Comparison of ENCODE assay signal across 9 cellular contexts in the genomic region with DNA sequence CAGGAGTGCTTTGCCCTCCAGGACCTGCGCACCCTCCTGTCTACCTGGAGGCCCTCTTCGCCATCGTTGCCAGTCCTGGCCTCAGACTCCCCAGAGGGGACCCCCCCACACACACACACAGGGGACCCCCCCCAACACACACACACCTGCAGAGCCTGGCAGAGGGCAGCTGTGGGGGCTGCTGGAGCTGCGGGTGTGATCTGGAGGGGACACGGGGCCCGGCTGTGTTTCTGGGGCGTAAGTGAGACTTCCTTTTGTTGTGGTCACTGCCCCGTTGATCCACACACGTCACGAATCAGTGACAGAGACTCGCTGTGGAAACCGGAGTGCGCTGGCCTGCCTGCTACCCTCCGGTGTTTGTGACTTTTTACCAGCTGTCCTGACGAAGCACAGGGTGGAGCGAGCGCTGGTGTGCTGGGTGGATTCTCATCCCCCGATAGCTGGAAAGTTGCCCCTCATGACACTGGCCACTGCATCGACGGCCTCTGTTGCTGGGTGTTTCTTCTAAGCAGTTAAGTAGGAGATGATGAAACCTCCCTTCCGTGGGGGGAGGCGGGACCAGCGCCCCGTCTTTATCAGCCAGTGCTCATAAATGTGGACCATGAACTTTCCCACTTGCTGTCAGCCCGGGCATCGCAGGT.
A peak's percentile ranks its signal among the peaks of the same experiment; 100 is the strongest.
DNase-seq lines count a peak whose midpoint lies in the region; ATAC-seq and FAIRE-seq lines count a peak whose summit lies in the region.
"Had no signal": no experiment of that assay in that cellular context is flagged by ENCODE, and none has a peak within 500 bp of the region (broad histone marks: within the 10 kb centered on the region; RNA-seq: fewer than 3 reads in every experiment).

No MANE protein-coding gene starts in this region.

- H3K36me3 ChIP-seq in iPS-18a (ENCODE audit: control insufficient read depth, low read depth, low read length): no peaks in the 10 kb centered on the region

- H3K9ac ChIP-seq in iPS-18a (ENCODE audit: low read length): no peak overlapping the region

- peaks cover 16% of the 10 kb centered on the region for H3K4me1 ChIP-seq in iPS-18a (ENCODE audit: control insufficient read depth, low read depth, low read length)

- no peak for ATAC-seq in HG02642 (IDR thresholded peaks at IDR 0.05; ENCODE audit: poor library complexity, unreplicated experiment)

- peak; percentile 23 for FAIRE-seq in GM19239 (lab: Jason Lieb, UNC)

- peaks cover 45% of the 10 kb centered on the region for H3K27me3 ChIP-seq in iPS-18a (ENCODE audit: control insufficient read depth, insufficient read depth, low read length)
- H3K27me3 ChIP-seq: adrenal gland had no signal

- no peak for DNase-seq in GM19239 (ENCODE audit: insufficient read length, low spot score)
- DNase-seq in activated gamma-delta T cell treated with Interleukin-2 at 50 U/mL for 16 hours: peak; percentile 37
- peak; percentile 40 for DNase-seq in stimulated activated CD8-positive, alpha-beta memory T cell treated with anti-CD3 and anti-CD28 coated beads, Interleukin-12 subunit alpha, Interleukin-12 subunit beta, amount 100 ng/mL, for 4 hours (ENCODE audit: low read depth)
- DNase-seq in NCI-H1436 (lab: John Stamatoyannopoulos, UW): no peak
- no peak for DNase-seq in HuH-7 (ENCODE audit: low spot score)
- DNase-seq in NCI-H2227 (lab: John Stamatoyannopoulos, UW; ENCODE audit: unreplicated experiment): no peak

- peak overlapping the region; percentile 35 for H3K4me3 ChIP-seq in iPS-18a (ENCODE audit: low read length)

- no peak overlapping the region for H3K27ac ChIP-seq in iPS-18a (ENCODE audit: low read length)

- no peaks in the 10 kb centered on the region for H3K9me3 ChIP-seq in iPS-18a (ENCODE audit: control insufficient read depth, low read depth, low read length)
- H3K9me3 ChIP-seq: adrenal gland had no signal

Comparison
In these comparisons a context has a peak if more than half of its experiments do, and no peak if none do; other contexts are left out.
1. DNase-seq: peak in activated gamma-delta T cell treated with Interleukin-2 at 50 U/mL for 16 hours (single experiment) and stimulated activated CD8-positive, alpha-beta memory T cell treated with anti-CD3 and anti-CD28 coated beads, Interleukin-12 subunit alpha, Interleukin-12 subunit beta, amount 100 ng/mL, for 4 hours (single experiment); none in GM19239 (single experiment), NCI-H1436 (single experiment), HuH-7 (single experiment) and NCI-H2227 (single experiment).